16 cellular contexts compared by ENCODE assay signal in the genomic region with DNA sequence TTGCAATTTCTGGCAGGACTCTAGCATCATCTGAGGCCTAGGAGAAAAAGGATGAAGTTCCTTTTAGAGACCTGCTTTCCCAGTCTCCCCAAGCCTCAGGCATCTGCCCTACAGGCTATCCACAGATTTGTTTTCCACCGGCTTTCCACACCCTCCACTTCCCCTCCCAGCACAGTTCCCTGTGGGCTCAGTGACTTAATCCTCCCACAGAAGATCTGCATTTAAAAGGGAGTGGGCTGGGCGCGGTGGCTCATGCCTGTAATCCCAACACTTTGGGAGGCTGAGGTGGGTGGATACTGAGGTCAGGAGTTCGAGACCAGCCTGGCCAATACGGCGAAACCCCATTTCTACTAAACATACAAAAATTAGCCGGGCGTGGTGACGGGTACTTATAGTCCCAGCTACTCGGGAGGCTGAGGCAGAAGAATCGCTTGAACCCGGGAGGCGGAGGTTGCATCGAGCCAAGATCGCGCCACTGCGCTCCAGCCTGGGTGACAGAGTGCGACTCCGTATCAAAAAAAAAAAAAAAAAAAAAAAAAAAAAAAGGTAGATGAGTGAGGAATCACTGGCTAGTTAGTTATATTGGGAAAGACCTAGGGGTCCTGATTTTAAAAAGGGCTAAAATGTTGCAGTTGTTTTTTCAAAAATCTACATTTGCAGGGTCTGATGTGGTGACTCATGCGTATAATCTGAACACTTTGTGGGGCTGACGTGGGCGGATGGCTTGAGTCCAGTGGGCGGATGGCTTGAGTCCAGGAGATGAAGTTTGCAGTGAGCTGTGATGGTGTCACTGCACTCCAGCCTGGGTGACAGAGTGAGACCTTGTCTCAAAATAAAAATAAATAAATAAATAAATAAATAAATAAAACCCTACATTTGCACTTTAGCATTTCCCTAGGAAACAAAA.
A peak's percentile ranks its signal among the peaks of the same experiment; 100 is the strongest.
DNase-seq lines count a peak whose midpoint lies in the region; ATAC-seq, FAIRE-seq and TF ChIP-seq lines count a peak whose summit lies in the region.
"Had no signal": no experiment of that assay in that cellular context is flagged by ENCODE, and none has a peak within 500 bp of the region (broad histone marks: within the 10 kb centered on the region; RNA-seq: fewer than 3 reads in every experiment).

No MANE protein-coding gene starts in this region.

- 85% methylated on average over 23 of the region's 23 CpGs for WGBS in liver
- 85% methylated on average over 23 of the region's 23 CpGs for WGBS in HepG2 (ENCODE audit: low lambda C conversion rate)
- 78 to 82% methylated on average over 23 of the region's 23 CpGs for WGBS in aorta, 2 donors

- no peak for TF ChIP-seq EP300 in HepG2 (IDR thresholded peaks at IDR 0.05; ENCODE audit: low read depth in 2 of 2, low read length in 2 of 2)
- TF ChIP-seq EP300 in HepG2 (CRISPR knock-in tag; IDR thresholded peaks at IDR 0.05; ENCODE audit: borderline replicate concordance): no peak

- POLR2A ChIA-PET in HepG2 (lab: Yijun Ruan, JAX): no interaction called here

- H3K27ac ChIP-seq in liver (ENCODE audit: low read depth in 1 of 2, low read length in 2 of 2) (no peak overlapping the region), HepG2 (ENCODE audit: extremely low read length, insufficient read depth, low read length) (no peak overlapping the region), aorta (ENCODE audit: low read depth in 1 of 2, low read length in 2 of 2) (no peak overlapping the region)
- H3K27ac ChIP-seq: foreskin keratinocyte, vagina had no signal

- no peaks in the 10 kb centered on the region for H3K79me2 ChIP-seq in HepG2 (ENCODE audit: insufficient read depth, low read length)

- BruUV-seq in HepG2 (replicated peaks; lab: Mats Ljungman, UMichigan): no TSS peak

- H3K4me3 ChIP-seq in liver (ENCODE audit: low read depth in 1 of 3, low read length in 3 of 3) (no peak overlapping the region), HepG2 (replicated peaks in 1 of 3; ENCODE audit: insufficient read depth in 1 of 3, low read depth in 2 of 3, low read length in 3 of 3) (no peak overlapping the region), choroid plexus epithelial cell (ENCODE audit: low read depth, low read length) (no peak overlapping the region), aorta (ENCODE audit: low read length in 2 of 2) (no peak overlapping the region)
- H3K4me3 ChIP-seq: vagina had no signal

- H3K9ac ChIP-seq in liver (ENCODE audit: low read depth in 1 of 2, low read length in 2 of 2) (no peak overlapping the region), HepG2 (ENCODE audit: insufficient read depth, low read depth, low read length) (no peak overlapping the region)

- H3K9me3 ChIP-seq in liver (ENCODE audit: control insufficient read depth in 4 of 4, low read length in 3 of 4): no peaks in the 10 kb centered on the region
- no peaks in the 10 kb centered on the region for H3K9me3 ChIP-seq in HepG2 (ENCODE audit: low read length)
- no peaks in the 10 kb centered on the region for H3K9me3 ChIP-seq in aorta (ENCODE audit: control insufficient read depth, low read length)
- H3K9me3 ChIP-seq: vagina had no signal

- H4K20me1 ChIP-seq in HepG2 (ENCODE audit: insufficient read depth, low read length): no peaks in the 10 kb centered on the region

- TF ChIP-seq POLR2A in HepG2 (IDR thresholded peaks at IDR 0.05; ENCODE audit: insufficient read depth in 1 of 2, low read depth in 2 of 2, low read length in 2 of 2): no peak

- no peaks in the 10 kb centered on the region for H3K27me3 ChIP-seq in liver (ENCODE audit: control insufficient read depth in 4 of 4, insufficient read depth in 4 of 4, low read length in 3 of 4)
- H3K27me3 ChIP-seq in HepG2 (ENCODE audit: control insufficient read depth in 1 of 2, insufficient read depth in 2 of 2, low read length in 2 of 2): peaks cover 3% of the 10 kb centered on the region in 2 experiments; a peak in 2 of 5 replicates
- H3K27me3 ChIP-seq in aorta (ENCODE audit: control insufficient read depth in 1 of 2, insufficient read depth in 2 of 2, low read length in 1 of 2): no peaks in the 10 kb centered on the region
- H3K27me3 ChIP-seq: vagina had no signal

- intact Hi-C loops in HepG2 (cut with micrococcal nuclease; ENCODE audit: unreplicated experiment) (loop anchor here (5.0 kb wide), 1 partner anchor 195 kb away; no protein-coding TSS in a partner anchor), aorta (cut with DNase I) (loop anchor here in 1 of 2 donors (5.0 kb wide), 1 partner anchor 60 kb away; no protein-coding TSS in a partner anchor)

- CTCF ChIA-PET in HepG2 (lab: Yijun Ruan, JAX; ENCODE audit: low intra/inter-chr PET ratio, low total read pairs): no interaction called here

- no peak overlapping the region for H2AFZ ChIP-seq in HepG2 (ENCODE audit: low read length)

- no peak overlapping the region for H3K4me2 ChIP-seq in HepG2 (ENCODE audit: low read depth, low read length)

- FAIRE-seq in HepG2 (lab: Jason Lieb, UNC): no peak

- H3K4me1 ChIP-seq in liver (ENCODE audit: control insufficient read depth in 4 of 4, insufficient read depth in 4 of 4, low read length in 3 of 4): peaks cover 0 to 22% (median 15%) of the 10 kb centered on the region in 4 donors
- H3K4me1 ChIP-seq in HepG2 (ENCODE audit: insufficient read depth, low read length): peaks cover 27% of the 10 kb centered on the region
- H3K4me1 ChIP-seq in aorta (ENCODE audit: control insufficient read depth in 1 of 2, insufficient read depth in 2 of 2, low read length in 2 of 2): peaks cover 0 to 7% of the 10 kb centered on the region in 2 donors
- H3K4me1 ChIP-seq: foreskin keratinocyte, vagina had no signal

- ATAC-seq in HepG2 (no peak), aorta (ENCODE audit: low FRiP score) (peak; percentile 83), GM18868 (IDR thresholded peaks at IDR 0.05; ENCODE audit: unreplicated experiment) (no peak)
- ATAC-seq: foreskin keratinocyte, left colon had no signal

- H3K36me3 ChIP-seq in liver (ENCODE audit: control insufficient read depth in 4 of 4, insufficient read depth in 3 of 4, low read depth in 1 of 4, low read length in 3 of 4) (no peaks in the 10 kb centered on the region), HepG2 (replicated peaks in 1 of 2; ENCODE audit: control insufficient read depth in 1 of 2, insufficient read depth in 2 of 2, low read length in 2 of 2) (no peaks in the 10 kb centered on the region), aorta (ENCODE audit: control insufficient read depth in 1 of 2, insufficient read depth in 2 of 2, low read length in 1 of 2) (no peaks in the 10 kb centered on the region)
- H3K36me3 ChIP-seq: vagina had no signal

- DNase-seq in HepG2 (ENCODE audit: low spot score) (no peak), choroid plexus epithelial cell (ENCODE audit: low read depth) (peak; percentile 88), kidney tubule cell (ENCODE audit: low spot score) (peak; percentile 59), aorta (peak; percentile 80 to 92), cerebellar cortex (ENCODE audit: low spot score) (no peak)
- no peak for DNase-seq in stimulated activated CD4-positive, alpha-beta T cell treated with anti-CD3 and anti-CD28 coated beads, Interleukin-15, amount 100 ng/mL, for 24 hours
- DNase-seq: ACHN; activated CD4-positive, alpha-beta T cell treated with anti-CD3 and anti-CD28 coated beads, Interleukin-2, amount 50 U/mL, for 4 hours; foreskin keratinocyte; H7; KBM-7; left colon; NCI-H2029 treated with DMSO at 0.1 percent for 48 hours had no signal

- TF ChIP-seq CTCF in liver (IDR thresholded peaks at IDR 0.05; ENCODE audit: low read depth, low read length, missing input control): no peak
- no peak for TF ChIP-seq CTCF in HepG2 (CRISPR knock-in tag; IDR thresholded peaks at IDR 0.05)
- no peak for TF ChIP-seq CTCF in choroid plexus epithelial cell (conservative IDR thresholded peaks at IDR 0.05; ENCODE audit: low read depth, low read length)

- TF ChIP-seq RAD21 in liver (IDR thresholded peaks at IDR 0.05): no peak
- TF ChIP-seq RAD21 in HepG2 (CRISPR knock-in tag; IDR thresholded peaks at IDR 0.05): no peak

- in situ Hi-C loops in HepG2 (cut with HindIII; ENCODE audit: extremely low pct_ligation_motif_present, low pct_unique_long_range_greater_than_20kb): no loop called here

TF ChIP-seq in liver, 16 proteins besides CTCF, POLR2A, EP300 and RAD21:
- TF ChIP-seq JUND (IDR thresholded peaks at IDR 0.05) (peak; percentile 76 to 92), TAF1 (conservative IDR thresholded peaks at IDR 0.05) (no peak), HNF4A (conservative IDR thresholded peaks at IDR 0.05) (peak in 1 of 2 donors; percentile 23), EGR1 (IDR thresholded peaks at IDR 0.05; ENCODE audit: low read depth in 2 of 2) (peak; percentile 86 to 97)

TF ChIP-seq in HepG2, 621 proteins besides CTCF, POLR2A, EP300 and RAD21 (continues in another document):
- TF ChIP-seq SAFB2 (CRISPR knock-in tag; IDR thresholded peaks at IDR 0.05; ENCODE audit: borderline replicate concordance, low read depth) (no peak), TEF (CRISPR knock-in tag; IDR thresholded peaks at IDR 0.05) (no peak)

Comparison
In these comparisons a context has a peak if more than half of its experiments do, and no peak if none do; other contexts are left out.
1. DNase-seq: peak in choroid plexus epithelial cell (single experiment), kidney tubule cell (single experiment) and aorta (2 of 2); none in HepG2 (single experiment), stimulated activated CD4-positive, alpha-beta T cell treated with anti-CD3 and anti-CD28 coated beads, Interleukin-15, amount 100 ng/mL, for 24 hours (single experiment) and cerebellar cortex (single experiment).